Comparison of ENCODE assay signal across 1 cellular context in the genomic region with DNA sequence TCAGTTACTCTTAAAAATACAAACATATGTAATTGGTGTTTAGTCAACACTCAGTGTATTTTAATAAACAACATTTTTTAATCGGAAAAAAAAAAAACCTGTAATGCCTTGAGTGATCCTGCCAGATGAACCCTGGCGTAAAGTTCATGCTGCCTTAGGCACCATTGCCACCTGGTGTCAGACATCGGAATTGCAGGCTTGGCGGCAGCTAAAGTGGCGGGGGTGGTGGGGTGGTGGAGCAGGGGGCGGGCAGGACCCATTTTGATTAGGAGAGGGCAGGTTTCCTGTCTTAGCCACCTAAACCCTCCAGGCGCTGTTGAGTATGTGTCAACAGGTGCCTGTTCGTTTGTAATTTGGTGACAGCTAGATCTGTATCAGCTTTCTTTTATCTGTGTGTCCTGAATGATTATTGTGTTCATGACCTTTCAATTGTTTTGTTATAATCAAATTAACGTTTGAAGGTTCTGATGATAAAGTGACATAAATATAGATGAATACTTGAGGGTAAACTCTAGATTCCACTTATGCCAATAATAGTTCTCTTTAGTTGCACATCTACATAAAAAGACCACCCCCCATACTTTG.
TF ChIP-seq lines count a peak whose summit lies in the region.

No MANE protein-coding gene starts in this region.

TF ChIP-seq in GM23338, 12 proteins besides CTCF, POLR2A, EP300 and RAD21 (continued from another document):
- TF ChIP-seq, protein P1, sequence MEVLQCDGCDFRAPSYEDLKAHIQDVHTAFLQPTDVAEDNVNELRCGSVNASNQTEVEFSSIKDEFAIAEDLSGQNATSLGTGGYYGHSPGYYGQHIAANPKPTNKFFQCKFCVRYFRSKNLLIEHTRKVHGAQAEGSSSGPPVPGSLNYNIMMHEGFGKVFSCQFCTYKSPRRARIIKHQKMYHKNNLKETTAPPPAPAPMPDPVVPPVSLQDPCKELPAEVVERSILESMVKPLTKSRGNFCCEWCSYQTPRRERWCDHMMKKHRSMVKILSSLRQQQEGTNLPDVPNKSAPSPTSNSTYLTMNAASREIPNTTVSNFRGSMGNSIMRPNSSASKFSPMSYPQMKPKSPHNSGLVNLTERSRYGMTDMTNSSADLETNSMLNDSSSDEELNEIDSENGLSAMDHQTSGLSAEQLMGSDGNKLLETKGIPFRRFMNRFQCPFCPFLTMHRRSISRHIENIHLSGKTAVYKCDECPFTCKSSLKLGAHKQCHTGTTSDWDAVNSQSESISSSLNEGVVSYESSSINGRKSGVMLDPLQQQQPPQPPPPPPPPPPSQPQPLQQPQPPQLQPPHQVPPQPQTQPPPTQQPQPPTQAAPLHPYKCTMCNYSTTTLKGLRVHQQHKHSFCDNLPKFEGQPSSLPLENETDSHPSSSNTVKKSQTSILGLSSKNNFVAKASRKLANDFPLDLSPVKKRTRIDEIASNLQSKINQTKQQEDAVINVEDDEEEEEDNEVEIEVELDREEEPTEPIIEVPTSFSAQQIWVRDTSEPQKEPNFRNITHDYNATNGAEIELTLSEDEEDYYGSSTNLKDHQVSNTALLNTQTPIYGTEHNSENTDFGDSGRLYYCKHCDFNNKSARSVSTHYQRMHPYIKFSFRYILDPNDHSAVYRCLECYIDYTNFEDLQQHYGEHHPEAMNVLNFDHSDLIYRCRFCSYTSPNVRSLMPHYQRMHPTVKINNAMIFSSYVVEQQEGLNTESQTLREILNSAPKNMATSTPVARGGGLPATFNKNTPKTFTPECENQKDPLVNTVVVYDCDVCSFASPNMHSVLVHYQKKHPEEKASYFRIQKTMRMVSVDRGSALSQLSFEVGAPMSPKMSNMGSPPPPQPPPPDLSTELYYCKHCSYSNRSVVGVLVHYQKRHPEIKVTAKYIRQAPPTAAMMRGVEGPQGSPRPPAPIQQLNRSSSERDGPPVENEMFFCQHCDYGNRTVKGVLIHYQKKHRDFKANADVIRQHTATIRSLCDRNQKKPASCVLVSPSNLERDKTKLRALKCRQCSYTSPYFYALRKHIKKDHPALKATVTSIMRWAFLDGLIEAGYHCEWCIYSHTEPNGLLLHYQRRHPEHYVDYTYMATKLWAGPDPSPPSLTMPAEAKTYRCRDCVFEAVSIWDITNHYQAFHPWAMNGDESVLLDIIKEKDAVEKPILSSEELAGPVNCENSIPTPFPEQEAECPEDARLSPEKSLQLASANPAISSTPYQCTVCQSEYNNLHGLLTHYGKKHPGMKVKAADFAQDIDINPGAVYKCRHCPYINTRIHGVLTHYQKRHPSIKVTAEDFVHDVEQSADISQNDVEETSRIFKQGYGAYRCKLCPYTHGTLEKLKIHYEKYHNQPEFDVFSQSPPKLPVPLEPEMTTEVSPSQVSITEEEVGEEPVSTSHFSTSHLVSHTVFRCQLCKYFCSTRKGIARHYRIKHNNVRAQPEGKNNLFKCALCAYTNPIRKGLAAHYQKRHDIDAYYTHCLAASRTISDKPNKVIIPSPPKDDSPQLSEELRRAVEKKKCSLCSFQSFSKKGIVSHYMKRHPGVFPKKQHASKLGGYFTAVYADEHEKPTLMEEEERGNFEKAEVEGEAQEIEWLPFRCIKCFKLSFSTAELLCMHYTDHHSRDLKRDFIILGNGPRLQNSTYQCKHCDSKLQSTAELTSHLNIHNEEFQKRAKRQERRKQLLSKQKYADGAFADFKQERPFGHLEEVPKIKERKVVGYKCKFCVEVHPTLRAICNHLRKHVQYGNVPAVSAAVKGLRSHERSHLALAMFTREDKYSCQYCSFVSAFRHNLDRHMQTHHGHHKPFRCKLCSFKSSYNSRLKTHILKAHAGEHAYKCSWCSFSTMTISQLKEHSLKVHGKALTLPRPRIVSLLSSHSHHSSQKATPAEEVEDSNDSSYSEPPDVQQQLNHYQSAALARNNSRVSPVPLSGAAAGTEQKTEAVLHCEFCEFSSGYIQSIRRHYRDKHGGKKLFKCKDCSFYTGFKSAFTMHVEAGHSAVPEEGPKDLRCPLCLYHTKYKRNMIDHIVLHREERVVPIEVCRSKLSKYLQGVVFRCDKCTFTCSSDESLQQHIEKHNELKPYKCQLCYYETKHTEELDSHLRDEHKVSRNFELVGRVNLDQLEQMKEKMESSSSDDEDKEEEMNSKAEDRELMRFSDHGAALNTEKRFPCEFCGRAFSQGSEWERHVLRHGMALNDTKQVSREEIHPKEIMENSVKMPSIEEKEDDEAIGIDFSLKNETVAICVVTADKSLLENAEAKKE (CRISPR knock-in tag; IDR thresholded peaks at IDR 0.05), result no peak
- TF ChIP-seq, protein P2, sequence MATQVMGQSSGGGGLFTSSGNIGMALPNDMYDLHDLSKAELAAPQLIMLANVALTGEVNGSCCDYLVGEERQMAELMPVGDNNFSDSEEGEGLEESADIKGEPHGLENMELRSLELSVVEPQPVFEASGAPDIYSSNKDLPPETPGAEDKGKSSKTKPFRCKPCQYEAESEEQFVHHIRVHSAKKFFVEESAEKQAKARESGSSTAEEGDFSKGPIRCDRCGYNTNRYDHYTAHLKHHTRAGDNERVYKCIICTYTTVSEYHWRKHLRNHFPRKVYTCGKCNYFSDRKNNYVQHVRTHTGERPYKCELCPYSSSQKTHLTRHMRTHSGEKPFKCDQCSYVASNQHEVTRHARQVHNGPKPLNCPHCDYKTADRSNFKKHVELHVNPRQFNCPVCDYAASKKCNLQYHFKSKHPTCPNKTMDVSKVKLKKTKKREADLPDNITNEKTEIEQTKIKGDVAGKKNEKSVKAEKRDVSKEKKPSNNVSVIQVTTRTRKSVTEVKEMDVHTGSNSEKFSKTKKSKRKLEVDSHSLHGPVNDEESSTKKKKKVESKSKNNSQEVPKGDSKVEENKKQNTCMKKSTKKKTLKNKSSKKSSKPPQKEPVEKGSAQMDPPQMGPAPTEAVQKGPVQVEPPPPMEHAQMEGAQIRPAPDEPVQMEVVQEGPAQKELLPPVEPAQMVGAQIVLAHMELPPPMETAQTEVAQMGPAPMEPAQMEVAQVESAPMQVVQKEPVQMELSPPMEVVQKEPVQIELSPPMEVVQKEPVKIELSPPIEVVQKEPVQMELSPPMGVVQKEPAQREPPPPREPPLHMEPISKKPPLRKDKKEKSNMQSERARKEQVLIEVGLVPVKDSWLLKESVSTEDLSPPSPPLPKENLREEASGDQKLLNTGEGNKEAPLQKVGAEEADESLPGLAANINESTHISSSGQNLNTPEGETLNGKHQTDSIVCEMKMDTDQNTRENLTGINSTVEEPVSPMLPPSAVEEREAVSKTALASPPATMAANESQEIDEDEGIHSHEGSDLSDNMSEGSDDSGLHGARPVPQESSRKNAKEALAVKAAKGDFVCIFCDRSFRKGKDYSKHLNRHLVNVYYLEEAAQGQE (IDR thresholded peaks at IDR 0.05; ENCODE audit: unreplicated experiment), result no peak
- TF ChIP-seq ZNF114 (CRISPR knock-in tag; IDR thresholded peaks at IDR 0.05) (no peak), NANOG (IDR thresholded peaks at IDR 0.05; ENCODE audit: borderline replicate concordance) (no peak)
